ENCODE assay signal across 23 cellular contexts in the genomic region with DNA sequence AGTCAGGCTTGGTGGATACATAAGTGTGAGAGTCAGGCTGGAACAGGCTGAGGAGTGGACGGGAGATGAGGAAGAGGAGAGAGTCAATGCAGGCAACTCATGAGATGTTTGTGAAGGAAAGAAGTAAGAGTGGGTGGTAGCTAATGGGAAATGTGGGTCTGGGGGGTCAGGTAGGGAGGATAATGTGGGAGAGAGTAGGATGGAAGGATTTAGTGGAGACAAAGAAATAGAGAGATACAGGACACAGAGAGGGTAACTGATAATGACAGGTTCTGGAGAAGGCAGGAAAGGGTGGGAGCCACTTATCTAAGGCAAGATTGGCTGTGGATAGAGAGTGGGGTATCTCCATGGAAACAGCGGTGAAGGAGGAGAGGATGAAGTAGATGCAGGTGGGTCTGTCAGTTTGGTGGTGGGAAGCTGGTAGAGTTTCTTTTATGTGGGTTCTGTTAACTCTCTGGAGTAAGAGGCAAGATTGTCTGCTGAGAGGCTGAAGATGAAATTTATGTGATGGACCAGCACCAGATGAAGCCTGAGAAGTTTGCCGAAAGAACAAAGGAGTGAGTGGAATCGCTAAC.
"Had no signal": no experiment of that assay in that cellular context is flagged by ENCODE, and none has a peak within 500 bp of the region (broad histone marks: within the 10 kb centered on the region; RNA-seq: fewer than 3 reads in every experiment).

No MANE protein-coding gene starts in this region.

- ATAC-seq: activated CD4-positive, alpha-beta T cell treated with anti-CD3 and anti-CD28 coated beads for 36 hours; activated CD8-positive, alpha-beta memory T cell treated with anti-CD3 and anti-CD28 coated beads, Interleukin-2, amount 10 ng/mL, durations not matched to agents 7 days and 5 days; activated CD8-positive, alpha-beta T cell treated with anti-CD3 and anti-CD28 coated beads, Interleukin-2, amount 10 ng/mL, durations not matched to agents 7 days and 5 days; activated naive CD4-positive, alpha-beta T cell treated with anti-CD3 and anti-CD28 coated beads, Interleukin-2, amount 50 U/mL, for 72 hours; body of pancreas; left lung; lower lobe of right lung; natural killer cell treated with Interleukin-12 subunit alpha and Interleukin-12 subunit beta and Interleukin-15 and Interleukin-18, amount 100 ng/mL, for 72 hours; right lobe of liver had no signal

- H3K4me3 Mint-ChIP-seq: activated CD4-positive, alpha-beta T cell treated with anti-CD3 and anti-CD28 coated beads for 36 hours; activated CD8-positive, alpha-beta memory T cell treated with anti-CD3 and anti-CD28 coated beads, Interleukin-2, amount 10 ng/mL, durations not matched to agents 7 days and 5 days; activated CD8-positive, alpha-beta T cell treated with anti-CD3 and anti-CD28 coated beads, Interleukin-2, amount 10 ng/mL, durations not matched to agents 7 days and 5 days; natural killer cell treated with Interleukin-12 subunit alpha and Interleukin-12 subunit beta and Interleukin-15 and Interleukin-18, amount 100 ng/mL, for 72 hours; stimulated activated naive CD8-positive, alpha-beta T cell treated with anti-CD3 and anti-CD28 coated beads, Interleukin-15, Interleukin-2, amounts not matched to agents 100 ng/mL and 50 ng/mL, for 24 hours had no signal

- H3K27ac Mint-ChIP-seq: activated CD4-positive, alpha-beta T cell treated with anti-CD3 and anti-CD28 coated beads for 36 hours; activated CD8-positive, alpha-beta memory T cell treated with anti-CD3 and anti-CD28 coated beads, Interleukin-2, amount 10 ng/mL, durations not matched to agents 7 days and 5 days; activated CD8-positive, alpha-beta T cell treated with anti-CD3 and anti-CD28 coated beads, Interleukin-2, amount 10 ng/mL, durations not matched to agents 7 days and 5 days; activated naive CD4-positive, alpha-beta T cell treated with anti-CD3 and anti-CD28 coated beads, Interleukin-2, amount 50 U/mL, for 72 hours; activated T-helper 2 cell treated with anti-CD3 and anti-CD28 coated beads, Interferon-gamma antibody, Interleukin-2, Interleukin-4, amounts not matched to agents 10 μg/mL and 5 μg/mL and 100 μg/mL, durations not matched to agents 14 hours and 24 hours and 36 hours; natural killer cell treated with Interleukin-12 subunit alpha and Interleukin-12 subunit beta and Interleukin-15 and Interleukin-18, amount 100 ng/mL, for 72 hours; progenitor cell of endocrine pancreas; stimulated activated naive CD8-positive, alpha-beta T cell treated with anti-CD3 and anti-CD28 coated beads, Interleukin-15, Interleukin-2, amounts not matched to agents 100 ng/mL and 50 ng/mL, for 24 hours had no signal

- H3K4me3 ChIP-seq: adrenal gland, body of pancreas, left lung, lower lobe of right lung, right lobe of liver, thoracic aorta had no signal

- H3K36me3 ChIP-seq: adrenal gland, left lung, lower lobe of right lung, neutrophil, right lobe of liver, thoracic aorta had no signal

- H3K27ac ChIP-seq: adrenal gland, body of pancreas, left lung, lower lobe of right lung, neutrophil, right lobe of liver, thoracic aorta had no signal

- H3K36me3 Mint-ChIP-seq: activated CD8-positive, alpha-beta memory T cell treated with anti-CD3 and anti-CD28 coated beads, Interleukin-2, amount 10 ng/mL, durations not matched to agents 7 days and 5 days; activated naive CD4-positive, alpha-beta T cell treated with anti-CD3 and anti-CD28 coated beads, Interleukin-2, amount 50 U/mL, for 72 hours; natural killer cell treated with Interleukin-12 subunit alpha and Interleukin-12 subunit beta and Interleukin-15 and Interleukin-18, amount 100 ng/mL, for 72 hours had no signal

- H3K4me1 Mint-ChIP-seq: activated CD8-positive, alpha-beta memory T cell treated with anti-CD3 and anti-CD28 coated beads, Interleukin-2, amount 10 ng/mL, durations not matched to agents 7 days and 5 days had no signal

- DNase-seq: activated CD4-positive, alpha-beta T cell treated with anti-CD3 and anti-CD28 coated beads for 36 hours; activated CD4-positive, CD25-positive, alpha-beta regulatory T cell; activated CD8-positive, alpha-beta memory T cell treated with anti-CD3 and anti-CD28 coated beads, Interleukin-2, amount 10 ng/mL, durations not matched to agents 7 days and 5 days; activated CD8-positive, alpha-beta T cell treated with anti-CD3 and anti-CD28 coated beads, Interleukin-2, amount 10 ng/mL, durations not matched to agents 7 days and 5 days; activated T-cell treated with anti-CD3 and anti-CD28 coated beads, Interleukin-2, amount 50 U/mL, for 48 hours; adrenal gland; aorta; body of pancreas; dermis blood vessel endothelial cell; effector CD4-positive, alpha-beta T cell; left lung; lower lobe of right lung; mesenchymal stem cell; right lobe of liver; stimulated activated CD4-positive, alpha-beta T cell treated with anti-CD3 and anti-CD28 coated beads, Interleukin-12 subunit alpha, Interleukin-12 subunit beta, amount 100 ng/mL, for 4 hours; stimulated activated CD4-positive, alpha-beta T cell treated with anti-CD3 and anti-CD28 coated beads, Interleukin-4, amount 100 ng/mL, for 1 hour had no signal

- H3K4me1 ChIP-seq: adrenal gland, body of pancreas, left lung, lower lobe of right lung, right lobe of liver had no signal

- H3K9me3 ChIP-seq: adrenal gland, body of pancreas, lower lobe of right lung, neutrophil, right lobe of liver, thoracic aorta had no signal

- H3K9me3 Mint-ChIP-seq: activated naive CD4-positive, alpha-beta T cell treated with anti-CD3 and anti-CD28 coated beads, Interleukin-2, amount 50 U/mL, for 72 hours; activated T-helper 2 cell treated with anti-CD3 and anti-CD28 coated beads, Interferon-gamma antibody, Interleukin-2, Interleukin-4, amounts not matched to agents 10 μg/mL and 5 μg/mL and 100 μg/mL, durations not matched to agents 14 hours and 24 hours and 36 hours; natural killer cell treated with Interleukin-12 subunit alpha and Interleukin-12 subunit beta and Interleukin-15 and Interleukin-18, amount 100 ng/mL, for 72 hours; stimulated activated naive CD8-positive, alpha-beta T cell treated with anti-CD3 and anti-CD28 coated beads, Interleukin-15, Interleukin-2, amounts not matched to agents 100 ng/mL and 50 ng/mL, for 24 hours had no signal

- H3K27me3 ChIP-seq: adrenal gland, body of pancreas, right lobe of liver had no signal
